18 cellular contexts compared by ENCODE assay signal in genomic region chr2:68790600-68790999, GRCh38. TPM values are rescaled to one million over a fixed set of nuclear protein-coding genes. Genes with fewer than 3 reads are reported as not detected.
DNase-seq lines count a peak whose midpoint lies in the region; ATAC-seq and TF ChIP-seq lines count a peak whose summit lies in the region.
"Had no signal": no experiment of that assay in that cellular context is flagged by ENCODE, and none has a peak within 500 bp of the region (broad histone marks: within the 10 kb centered on the region; RNA-seq: fewer than 3 reads in every experiment).

No MANE protein-coding gene starts in this region.

- H3K36me3 Mint-ChIP-seq in activated naive CD4-positive, alpha-beta T cell treated with anti-CD3 and anti-CD28 coated beads, Interleukin-2, amount 10 ng/mL, durations not matched to agents 7 days and 5 days, result peaks cover 50% of the 10 kb centered on the region
- peaks cover 65% of the 10 kb centered on the region for H3K36me3 Mint-ChIP-seq in stimulated activated memory B cell treated with anti-CD40 and anti-IgM and Interleukin-4, amounts not matched to agents 10 μg/mL and 1 μg/mL and 100 μg/mL, for 72 hours

- H3K27me3 Mint-ChIP-seq in activated naive CD4-positive, alpha-beta T cell treated with anti-CD3 and anti-CD28 coated beads, Interleukin-2, amount 10 ng/mL, durations not matched to agents 7 days and 5 days, result no peaks in the 10 kb centered on the region
- no peaks in the 10 kb centered on the region for H3K27me3 Mint-ChIP-seq in stimulated activated memory B cell treated with anti-CD40 and anti-IgM and Interleukin-4, amounts not matched to agents 10 μg/mL and 1 μg/mL and 100 μg/mL, for 72 hours

- H3K9me3 Mint-ChIP-seq in activated naive CD4-positive, alpha-beta T cell treated with anti-CD3 and anti-CD28 coated beads, Interleukin-2, amount 10 ng/mL, durations not matched to agents 7 days and 5 days, result no peaks in the 10 kb centered on the region
- H3K9me3 Mint-ChIP-seq in stimulated activated memory B cell treated with anti-CD40 and anti-IgM and Interleukin-4, amounts not matched to agents 10 μg/mL and 1 μg/mL and 100 μg/mL, for 72 hours, result no peaks in the 10 kb centered on the region
- H3K9me3 Mint-ChIP-seq: neural crest cell had no signal

- CTCF ChIA-PET in activated naive CD4-positive, alpha-beta T cell treated with anti-CD3 and anti-CD28 coated beads, Interleukin-2, amount 10 ng/mL, durations not matched to agents 7 days and 5 days (lab: Charles Lee), result interaction anchor here (1.7 kb wide), 1 partner anchor 39 kb away, joined by 5 read pairs; no protein-coding TSS in a partner anchor

- TF ChIP-seq CTCF in VCaP (conservative IDR thresholded peaks at IDR 0.05), result no peak

- no peak overlapping the region for H3K4me3 Mint-ChIP-seq in activated naive CD4-positive, alpha-beta T cell treated with anti-CD3 and anti-CD28 coated beads, Interleukin-2, amount 10 ng/mL, durations not matched to agents 7 days and 5 days
- peak overlapping the region; percentile 72 for H3K4me3 Mint-ChIP-seq in stimulated activated memory B cell treated with anti-CD40 and anti-IgM and Interleukin-4, amounts not matched to agents 10 μg/mL and 1 μg/mL and 100 μg/mL, for 72 hours
- H3K4me3 Mint-ChIP-seq: neural crest cell had no signal

- peak overlapping the region; percentile 16 for H3K27ac Mint-ChIP-seq in activated naive CD4-positive, alpha-beta T cell treated with anti-CD3 and anti-CD28 coated beads, Interleukin-2, amount 10 ng/mL, durations not matched to agents 7 days and 5 days
- H3K27ac Mint-ChIP-seq in stimulated activated memory B cell treated with anti-CD40 and anti-IgM and Interleukin-4, amounts not matched to agents 10 μg/mL and 1 μg/mL and 100 μg/mL, for 72 hours, result no peak overlapping the region

- peak overlapping the region; percentile 19 for H3K27ac ChIP-seq in VCaP
- H3K27ac ChIP-seq: lower lobe of right lung had no signal

- ATAC-seq in esophagus mucosa, result peak; percentile 7
- ATAC-seq in stimulated activated memory B cell treated with anti-CD40 and anti-IgM and Interleukin-4, amounts not matched to agents 10 μg/mL and 1 μg/mL and 100 μg/mL, for 72 hours, result no peak
- ATAC-seq in GM21447 (IDR thresholded peaks at IDR 0.05; ENCODE audit: unreplicated experiment), result no peak
- ATAC-seq: lower lobe of right lung had no signal

- DNase-seq in activated naive CD4-positive, alpha-beta T cell treated with anti-CD3 and anti-CD28 coated beads, Interleukin-2, amount 10 ng/mL, durations not matched to agents 7 days and 5 days, result no peak
- no peak for DNase-seq in activated naive CD4-positive, alpha-beta T cell treated with Interleukin-2 at 50 U/mL for 16 hours
- DNase-seq in NCI-H2171 (lab: John Stamatoyannopoulos, UW) (no peak), NCI-H2029 treated with DMSO at 0.1 percent for 48 hours (lab: John Stamatoyannopoulos, UW) (no peak)
- DNase-seq: activated CD4-positive, alpha-beta T cell treated with anti-CD3 and anti-CD28 coated beads for 4 hours; Calu3; cortex of kidney; erythroblast; GF-D8; lower lobe of right lung; NCI-H1436 treated with DMSO at 0.1 percent for 48 hours; NCI-H446 treated with DMSO at 0.1 percent for 48 hours had no signal

- H3K4me1 Mint-ChIP-seq in activated naive CD4-positive, alpha-beta T cell treated with anti-CD3 and anti-CD28 coated beads, Interleukin-2, amount 10 ng/mL, durations not matched to agents 7 days and 5 days, result peaks cover 28% of the 10 kb centered on the region
- H3K4me1 Mint-ChIP-seq in stimulated activated memory B cell treated with anti-CD40 and anti-IgM and Interleukin-4, amounts not matched to agents 10 μg/mL and 1 μg/mL and 100 μg/mL, for 72 hours, result peaks cover 67% of the 10 kb centered on the region

RNA-seq across cellular contexts. Expression of gene ARHGAP25, which starts 56.0 kb away (rescaled TPM):
- 3.1 TPM for total RNA-seq in esophagus mucosa
- total RNA-seq: Calu3, LHCN-M2 had no signal
